Comparison of ENCODE assay signal across 8 cellular contexts in genomic region chr2:16613475-16613874, GRCh38. TPM values are rescaled to one million over a fixed set of nuclear protein-coding genes. Genes with fewer than 3 reads are reported as not detected.
DNase-seq lines count a peak whose midpoint lies in the region; ATAC-seq and TF ChIP-seq lines count a peak whose summit lies in the region.

No MANE protein-coding gene starts in this region.

- H3K4me3 Mint-ChIP-seq in activated CD4-positive, alpha-beta memory T cell treated with anti-CD3 and anti-CD28 coated beads, Interleukin-2, amount 10 ng/mL, durations not matched to agents 7 days and 5 days, result no peak overlapping the region

- no peaks in the 10 kb centered on the region for H3K4me1 ChIP-seq in MM.1S (ENCODE audit: low read length)
- H3K4me1 ChIP-seq in adipocyte (ENCODE audit: control insufficient read depth, insufficient read depth, low read length), result peaks cover 21% of the 10 kb centered on the region
- peaks cover 0 to 18% of the 10 kb centered on the region in 2 donors for H3K4me1 ChIP-seq in lung (ENCODE audit: control insufficient read depth in 2 of 2, insufficient read depth in 2 of 2, low read length in 2 of 2)

- ATAC-seq in lung (ENCODE audit: insufficient read depth, low FRiP score), result no peak

- no peaks in the 10 kb centered on the region for H3K27me3 ChIP-seq in MM.1S (replicated peaks; ENCODE audit: insufficient read depth, low read length)
- H3K27me3 ChIP-seq in adipocyte (replicated peaks; ENCODE audit: control insufficient read depth, insufficient read depth, low read length), result no peaks in the 10 kb centered on the region
- H3K27me3 ChIP-seq in lung (ENCODE audit: control insufficient read depth, insufficient read depth), result no peaks in the 10 kb centered on the region

- TF ChIP-seq CTCF in MM.1S (IDR thresholded peaks at IDR 0.05; ENCODE audit: low read length) (peak; percentile 62), lung (IDR thresholded peaks at IDR 0.05; ENCODE audit: control extremely low read depth, extremely low read depth) (peak; percentile 17)

- POLR2A ChIA-PET in activated CD4-positive, alpha-beta memory T cell treated with anti-CD3 and anti-CD28 coated beads, Interleukin-2, amount 10 ng/mL, durations not matched to agents 7 days and 5 days (lab: Charles Lee), result no interaction called here

- no peaks in the 10 kb centered on the region for H3K79me2 ChIP-seq in MM.1S (ENCODE audit: low read length)

- no peaks in the 10 kb centered on the region for H3K36me3 Mint-ChIP-seq in activated CD4-positive, alpha-beta memory T cell treated with anti-CD3 and anti-CD28 coated beads, Interleukin-2, amount 10 ng/mL, durations not matched to agents 7 days and 5 days (ENCODE audit: low read depth)

- H3K9ac ChIP-seq in MM.1S (ENCODE audit: low read length) (no peak overlapping the region), adipocyte (ENCODE audit: low read length) (no peak overlapping the region)

- DNase-seq in ELR (ENCODE audit: low read depth) (peak; percentile 14), MM.1S (peak; percentile 46), adipocyte (ENCODE audit: low read depth) (peak; percentile 18), lung (ENCODE audit: low spot score) (no peak), foreskin melanocyte (no peak), GF-D8 (lab: John Stamatoyannopoulos, UW) (no peak)
- no peak for DNase-seq in stimulated activated CD4-positive, alpha-beta T cell treated with anti-CD3 and anti-CD28 coated beads, Interleukin-2, amount 100 ng/mL, for 48 hours
- DNase-seq in activated CD4-positive, alpha-beta memory T cell treated with anti-CD3 and anti-CD28 coated beads, Interleukin-2, amount 10 ng/mL, durations not matched to agents 7 days and 5 days, result no peak

- H4K20me1 ChIP-seq in MM.1S (ENCODE audit: insufficient read depth, low read length), result no peaks in the 10 kb centered on the region

- CTCF ChIA-PET in activated CD4-positive, alpha-beta memory T cell treated with anti-CD3 and anti-CD28 coated beads, Interleukin-2, amount 10 ng/mL, durations not matched to agents 7 days and 5 days (lab: Charles Lee), result interaction anchor here (0.5 to 1.6 kb wide), 4 partner anchors 8 to 1058 kb away, joined by 3 to 18 read pairs (median 4); no protein-coding TSS in a partner anchor

- no peaks in the 10 kb centered on the region for H3F3A ChIP-seq in MM.1S (ENCODE audit: insufficient read depth, low read length)

- H3K27ac Mint-ChIP-seq in activated CD4-positive, alpha-beta memory T cell treated with anti-CD3 and anti-CD28 coated beads, Interleukin-2, amount 10 ng/mL, durations not matched to agents 7 days and 5 days, result no peak overlapping the region

- H2AFZ ChIP-seq in MM.1S (ENCODE audit: low read length), result no peak overlapping the region

- H3K36me3 ChIP-seq in MM.1S (replicated peaks; ENCODE audit: insufficient read depth, low read length) (no peaks in the 10 kb centered on the region), adipocyte (ENCODE audit: control insufficient read depth, insufficient read depth, low read length, severe bottlenecking) (no peaks in the 10 kb centered on the region), lung (ENCODE audit: control insufficient read depth in 2 of 2, insufficient read depth in 2 of 2, low read length in 2 of 2) (peaks cover 0 to 11% of the 10 kb centered on the region in 2 donors)

- no peak overlapping the region for H3K4me2 ChIP-seq in MM.1S (ENCODE audit: low read depth, low read length)

- H3K4me1 Mint-ChIP-seq in activated CD4-positive, alpha-beta memory T cell treated with anti-CD3 and anti-CD28 coated beads, Interleukin-2, amount 10 ng/mL, durations not matched to agents 7 days and 5 days, result peaks cover 3% of the 10 kb centered on the region

- 54 to 55% methylated on average over 5 of the region's 5 CpGs for WGBS in lung, 2 donors

- no peaks in the 10 kb centered on the region for H3K9me3 ChIP-seq in MM.1S (replicated peaks; ENCODE audit: insufficient read depth, low read length)
- H3K9me3 ChIP-seq in adipocyte (ENCODE audit: control insufficient read depth, low read length), result no peaks in the 10 kb centered on the region
- H3K9me3 ChIP-seq in lung (ENCODE audit: control insufficient read depth in 2 of 2, insufficient read depth in 1 of 2, low read length in 1 of 2), result peaks cover 0 to 1% of the 10 kb centered on the region in 2 donors

- H3K4me3 ChIP-seq in MM.1S (ENCODE audit: low read length) (no peak overlapping the region), adipocyte (ENCODE audit: low read length) (no peak overlapping the region), lung (no peak overlapping the region)

- peaks cover 8% of the 10 kb centered on the region for H3K27me3 Mint-ChIP-seq in activated CD4-positive, alpha-beta memory T cell treated with anti-CD3 and anti-CD28 coated beads, Interleukin-2, amount 10 ng/mL, durations not matched to agents 7 days and 5 days

- no peaks in the 10 kb centered on the region for H3K9me3 Mint-ChIP-seq in activated CD4-positive, alpha-beta memory T cell treated with anti-CD3 and anti-CD28 coated beads, Interleukin-2, amount 10 ng/mL, durations not matched to agents 7 days and 5 days

- no peaks in the 10 kb centered on the region for H3K9me2 ChIP-seq in MM.1S (replicated peaks; ENCODE audit: insufficient read depth, low read length)

- H3K27ac ChIP-seq in MM.1S (ENCODE audit: low read length), result no peak overlapping the region
- H3K27ac ChIP-seq in lung (ENCODE audit: low read depth in 1 of 2, low read length in 1 of 2), result no peak overlapping the region

RNA-seq across cellular contexts. Expression of gene CYRIA, which starts 52.2 kb away (rescaled TPM):
- 10 to 100 TPM; 17.9 to 23.6 TPM for total RNA-seq in lung
- polyA plus RNA-seq in lung, result 10 to 100 TPM in 1 of 2 donors, 1 to 10 TPM in 1; 4.3 to 15.3 TPM
- total RNA-seq in activated CD4-positive, alpha-beta memory T cell treated with anti-CD3 and anti-CD28 coated beads, Interleukin-2, amount 10 ng/mL, durations not matched to agents 7 days and 5 days, result under 1 TPM; 0.05 to 0.10 TPM

Comparison
In these comparisons a context has a peak if more than half of its experiments do, and no peak if none do; other contexts are left out.
1. DNase-seq: peak in ELR (single experiment), MM.1S (single experiment) and adipocyte (single experiment); none in lung (single experiment), stimulated activated CD4-positive, alpha-beta T cell treated with anti-CD3 and anti-CD28 coated beads, Interleukin-2, amount 100 ng/mL, for 48 hours (0 of 2), foreskin melanocyte (single experiment), GF-D8 (single experiment) and activated CD4-positive, alpha-beta memory T cell treated with anti-CD3 and anti-CD28 coated beads, Interleukin-2, amount 10 ng/mL, durations not matched to agents 7 days and 5 days (single experiment).
2. RNA of gene CYRIA, which starts 52.2 kb away (total RNA-seq): 17.9 to 23.6 TPM in lung; 0.05 to 0.10 TPM in activated CD4-positive, alpha-beta memory T cell treated with anti-CD3 and anti-CD28 coated beads, Interleukin-2, amount 10 ng/mL, durations not matched to agents 7 days and 5 days; every median in the first group is over 10 times any median in the second.